1 cellular context compared by ENCODE assay signal in the genomic region with DNA sequence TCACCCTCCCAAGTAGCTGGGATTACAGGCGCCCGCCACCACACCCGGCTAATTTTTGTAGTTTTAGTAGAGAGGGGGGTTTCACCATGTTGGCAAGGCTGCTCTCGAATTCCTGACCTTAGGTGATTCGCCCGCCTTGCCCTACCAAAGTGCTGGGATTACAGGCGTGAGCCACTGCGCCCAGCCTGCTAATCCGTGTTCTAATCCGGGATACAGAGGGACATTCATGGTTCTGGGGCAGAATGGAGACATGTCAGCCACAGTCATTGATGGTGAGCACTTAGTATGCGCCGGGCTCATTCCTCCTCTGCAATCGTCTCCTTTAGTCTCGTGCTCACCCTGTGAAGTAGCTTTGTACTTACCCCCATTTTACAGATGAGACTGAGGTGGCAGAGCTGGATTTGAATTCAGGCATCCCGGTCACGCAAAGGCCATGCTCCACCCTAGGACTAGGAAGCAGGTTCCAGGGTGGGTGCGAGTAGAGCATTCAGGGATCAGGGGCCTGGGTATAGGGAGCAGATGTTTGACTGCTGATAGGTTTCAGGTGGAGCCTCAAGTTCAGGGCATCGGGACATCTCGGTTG.
A peak's percentile ranks its signal among the peaks of the same experiment; 100 is the strongest.
TF ChIP-seq lines count a peak whose summit lies in the region.

No MANE protein-coding gene starts in this region.

TF ChIP-seq in WTC11, 78 proteins besides CTCF, POLR2A, EP300 and RAD21:
- TF ChIP-seq, protein P1, sequence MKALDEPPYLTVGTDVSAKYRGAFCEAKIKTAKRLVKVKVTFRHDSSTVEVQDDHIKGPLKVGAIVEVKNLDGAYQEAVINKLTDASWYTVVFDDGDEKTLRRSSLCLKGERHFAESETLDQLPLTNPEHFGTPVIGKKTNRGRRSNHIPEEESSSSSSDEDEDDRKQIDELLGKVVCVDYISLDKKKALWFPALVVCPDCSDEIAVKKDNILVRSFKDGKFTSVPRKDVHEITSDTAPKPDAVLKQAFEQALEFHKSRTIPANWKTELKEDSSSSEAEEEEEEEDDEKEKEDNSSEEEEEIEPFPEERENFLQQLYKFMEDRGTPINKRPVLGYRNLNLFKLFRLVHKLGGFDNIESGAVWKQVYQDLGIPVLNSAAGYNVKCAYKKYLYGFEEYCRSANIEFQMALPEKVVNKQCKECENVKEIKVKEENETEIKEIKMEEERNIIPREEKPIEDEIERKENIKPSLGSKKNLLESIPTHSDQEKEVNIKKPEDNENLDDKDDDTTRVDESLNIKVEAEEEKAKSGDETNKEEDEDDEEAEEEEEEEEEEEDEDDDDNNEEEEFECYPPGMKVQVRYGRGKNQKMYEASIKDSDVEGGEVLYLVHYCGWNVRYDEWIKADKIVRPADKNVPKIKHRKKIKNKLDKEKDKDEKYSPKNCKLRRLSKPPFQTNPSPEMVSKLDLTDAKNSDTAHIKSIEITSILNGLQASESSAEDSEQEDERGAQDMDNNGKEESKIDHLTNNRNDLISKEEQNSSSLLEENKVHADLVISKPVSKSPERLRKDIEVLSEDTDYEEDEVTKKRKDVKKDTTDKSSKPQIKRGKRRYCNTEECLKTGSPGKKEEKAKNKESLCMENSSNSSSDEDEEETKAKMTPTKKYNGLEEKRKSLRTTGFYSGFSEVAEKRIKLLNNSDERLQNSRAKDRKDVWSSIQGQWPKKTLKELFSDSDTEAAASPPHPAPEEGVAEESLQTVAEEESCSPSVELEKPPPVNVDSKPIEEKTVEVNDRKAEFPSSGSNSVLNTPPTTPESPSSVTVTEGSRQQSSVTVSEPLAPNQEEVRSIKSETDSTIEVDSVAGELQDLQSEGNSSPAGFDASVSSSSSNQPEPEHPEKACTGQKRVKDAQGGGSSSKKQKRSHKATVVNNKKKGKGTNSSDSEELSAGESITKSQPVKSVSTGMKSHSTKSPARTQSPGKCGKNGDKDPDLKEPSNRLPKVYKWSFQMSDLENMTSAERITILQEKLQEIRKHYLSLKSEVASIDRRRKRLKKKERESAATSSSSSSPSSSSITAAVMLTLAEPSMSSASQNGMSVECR (CRISPR knock-in tag; IDR thresholded peaks at IDR 0.05; ENCODE audit: borderline replicate concordance): no peak
- TF ChIP-seq MYBL2 (CRISPR knock-in tag; IDR thresholded peaks at IDR 0.05): no peak
- TF ChIP-seq, protein P2, sequence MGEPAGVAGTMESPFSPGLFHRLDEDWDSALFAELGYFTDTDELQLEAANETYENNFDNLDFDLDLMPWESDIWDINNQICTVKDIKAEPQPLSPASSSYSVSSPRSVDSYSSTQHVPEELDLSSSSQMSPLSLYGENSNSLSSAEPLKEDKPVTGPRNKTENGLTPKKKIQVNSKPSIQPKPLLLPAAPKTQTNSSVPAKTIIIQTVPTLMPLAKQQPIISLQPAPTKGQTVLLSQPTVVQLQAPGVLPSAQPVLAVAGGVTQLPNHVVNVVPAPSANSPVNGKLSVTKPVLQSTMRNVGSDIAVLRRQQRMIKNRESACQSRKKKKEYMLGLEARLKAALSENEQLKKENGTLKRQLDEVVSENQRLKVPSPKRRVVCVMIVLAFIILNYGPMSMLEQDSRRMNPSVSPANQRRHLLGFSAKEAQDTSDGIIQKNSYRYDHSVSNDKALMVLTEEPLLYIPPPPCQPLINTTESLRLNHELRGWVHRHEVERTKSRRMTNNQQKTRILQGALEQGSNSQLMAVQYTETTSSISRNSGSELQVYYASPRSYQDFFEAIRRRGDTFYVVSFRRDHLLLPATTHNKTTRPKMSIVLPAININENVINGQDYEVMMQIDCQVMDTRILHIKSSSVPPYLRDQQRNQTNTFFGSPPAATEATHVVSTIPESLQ (CRISPR knock-in tag; IDR thresholded peaks at IDR 0.05): no peak
- no peak for TF ChIP-seq NR2C2 (CRISPR knock-in tag; IDR thresholded peaks at IDR 0.05)
- 0 out of 2 replicates have a peak, but pooled peaks have one; percentile 40 for TF ChIP-seq ZNF671 (CRISPR knock-in tag; IDR thresholded peaks at IDR 0.05)
